Comparison of ENCODE assay signal across 18 cellular contexts in the genomic region with DNA sequence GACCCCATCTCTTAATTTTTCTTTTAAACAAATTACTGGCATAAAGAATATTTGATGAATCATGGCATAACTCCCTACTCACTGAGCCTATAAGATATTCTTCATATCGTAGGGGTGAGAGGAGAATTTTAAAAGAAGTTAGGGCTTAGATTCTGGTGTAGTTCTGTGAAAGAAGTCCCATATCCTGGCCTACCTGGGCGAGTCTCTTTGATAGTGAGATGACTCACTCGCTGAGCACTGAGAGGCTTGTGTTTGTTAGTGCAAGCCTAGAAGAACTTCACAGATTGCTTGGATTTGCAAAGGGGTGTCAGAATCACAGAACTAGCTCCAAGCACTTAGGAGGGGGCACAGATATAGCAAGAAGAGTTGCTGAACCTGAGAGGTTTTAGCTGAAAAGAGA.
DNase-seq lines count a peak whose midpoint lies in the region; ATAC-seq, FAIRE-seq and TF ChIP-seq lines count a peak whose summit lies in the region.
"Had no signal": no experiment of that assay in that cellular context is flagged by ENCODE, and none has a peak within 500 bp of the region (broad histone marks: within the 10 kb centered on the region; RNA-seq: fewer than 3 reads in every experiment).

No MANE protein-coding gene starts in this region.

- H2AK5ac ChIP-seq in IMR-90 (ENCODE audit: low read depth, low read length), result no peak overlapping the region
- H2AK5ac ChIP-seq in H1 (ENCODE audit: low read depth, low read length), result no peak overlapping the region

- TF ChIP-seq EP300 in H1 (IDR thresholded peaks at IDR 0.05; ENCODE audit: borderline replicate concordance in 1 of 2, low read depth in 2 of 2, low read length in 2 of 2), result no peak

- no peak for TF ChIP-seq POLR2A in IMR-90 (IDR thresholded peaks at IDR 0.05; ENCODE audit: low read depth, low read length)
- TF ChIP-seq POLR2A in H1 (IDR thresholded peaks at IDR 0.05; ENCODE audit: control extremely low read depth in 1 of 2, low read depth in 2 of 2, low read length in 2 of 2), result no peak

- H3K4me2 ChIP-seq in IMR-90 (ENCODE audit: low read depth, low read length), result no peak overlapping the region
- no peak overlapping the region for H3K4me2 ChIP-seq in H1 (ENCODE audit: insufficient read depth in 1 of 2, low read depth in 2 of 2, low read length in 2 of 2)
- peak overlapping the region; percentile 49 for H3K4me2 ChIP-seq in keratinocyte (ENCODE audit: control insufficient read depth, extremely low read depth, insufficient read depth, low read depth, low read length)

- TF ChIP-seq CTCF in IMR-90 (conservative IDR thresholded peaks at IDR 0.05; ENCODE audit: low read depth, low read length) (no peak), RWPE2 (IDR thresholded peaks at IDR 0.05; ENCODE audit: poor library complexity, severe bottlenecking) (no peak), H1 (IDR thresholded peaks at IDR 0.05; ENCODE audit: control extremely low read depth in 1 of 3, insufficient read depth in 1 of 3, low read depth in 1 of 3, low read length in 3 of 3) (no peak), keratinocyte (optimal IDR thresholded peaks at IDR 0.05 in 1 of 3, IDR thresholded peaks at IDR 0.05 in 1 of 3, conservative IDR thresholded peaks at IDR 0.05 in 1 of 3; ENCODE audit: extremely low read depth in 1 of 3, insufficient read depth in 2 of 3, low read length in 3 of 3) (no peak)

- H3K56ac ChIP-seq in IMR-90 (ENCODE audit: extremely low read depth, insufficient read depth, low read length) (no peak overlapping the region), H1 (replicated peaks; ENCODE audit: insufficient read length, low read depth, low read length) (no peak overlapping the region)

- WGBS in IMR-90 (ENCODE audit: extremely low coverage in 2 of 2, insufficient read length in 1 of 2), 2 experiments, result no CpG with 5 or more reads among the region's 3 CpGs
- WGBS in H1 (ENCODE audit: extremely low coverage in 1 of 2, insufficient coverage in 1 of 2, insufficient read length in 1 of 2, insufficient replicate concordance in 2 of 2, low coverage in 1 of 2, low lambda C conversion rate in 2 of 2, missing lambda C conversion rate in 1 of 2), 2 experiments, result 82% methylated on average over 3 of the region's 3 CpGs; no CpG with 5 or more reads in 1 of the 2 experiments
- 82% methylated on average over 3 of the region's 3 CpGs for WGBS in right cardiac atrium

- H3K9ac ChIP-seq in IMR-90 (ENCODE audit: low read depth, low read length) (no peak overlapping the region), H1 (replicated peaks in 1 of 4; ENCODE audit: extremely low read depth in 1 of 4, low read depth in 3 of 4, low read length in 3 of 4) (no peak overlapping the region), keratinocyte (ENCODE audit: control insufficient read depth, extremely low read depth, insufficient read depth, low read length) (no peak overlapping the region)

- H3K27me3 ChIP-seq in IMR-90 (ENCODE audit: control insufficient read depth, insufficient read depth, low read length) (no peaks in the 10 kb centered on the region), RWPE2 (ENCODE audit: insufficient read depth, poor library complexity, severe bottlenecking) (no peaks in the 10 kb centered on the region), H1 (replicated peaks in 1 of 4; ENCODE audit: control insufficient read depth in 3 of 4, extremely low read depth in 1 of 4, insufficient read depth in 3 of 4, low read length in 3 of 4) (no peaks in the 10 kb centered on the region), keratinocyte (ENCODE audit: control insufficient read depth, extremely low read depth, insufficient read depth, low read length) (no peaks in the 10 kb centered on the region), right cardiac atrium (ENCODE audit: control insufficient read depth, insufficient read depth) (no peaks in the 10 kb centered on the region)

- peaks cover 2% of the 10 kb centered on the region; the same call in 1 of the 2 replicates for H3K23me2 ChIP-seq in H1 (ENCODE audit: low read depth, low read length)

- no peak overlapping the region for H2BK120ac ChIP-seq in IMR-90 (ENCODE audit: low read depth, low read length)
- no peak overlapping the region for H2BK120ac ChIP-seq in H1 (replicated peaks; ENCODE audit: low read depth, low read length)

- no peaks in the 10 kb centered on the region for H4K20me1 ChIP-seq in IMR-90 (ENCODE audit: insufficient read depth, low read length)
- H4K20me1 ChIP-seq in H1 (replicated peaks in 1 of 2; ENCODE audit: control insufficient read depth in 1 of 2, insufficient read depth in 2 of 2, low read length in 2 of 2), result no peaks in the 10 kb centered on the region
- no peaks in the 10 kb centered on the region for H4K20me1 ChIP-seq in keratinocyte (ENCODE audit: control insufficient read depth, extremely low read depth, insufficient read depth, low read length)

- H3K23ac ChIP-seq in IMR-90 (ENCODE audit: low read depth, low read length) (no peak overlapping the region), H1 (ENCODE audit: insufficient read length) (no peak overlapping the region)

- H2BK5ac ChIP-seq in IMR-90 (ENCODE audit: low read depth, low read length, poor library complexity, severe bottlenecking) (no peak overlapping the region), H1 (ENCODE audit: low read depth, low read length) (no peak overlapping the region)

- dilution Hi-C loops in IMR-90 (cut with HindIII; ENCODE audit: low sequenced_read_pairs, unreplicated experiment), result no loop called here
- dilution Hi-C loops in keratinocyte (cut with MboI; ENCODE audit: extremely low pct_ligation_motif_present, low sequenced_read_pairs), result no loop called here

- H3K27ac ChIP-seq in IMR-90 (ENCODE audit: insufficient read depth, low read length), result no peak overlapping the region
- H3K27ac ChIP-seq in RWPE2 (ENCODE audit: poor library complexity, severe bottlenecking), result peak overlapping the region; percentile 14
- H3K27ac ChIP-seq in H1 (ENCODE audit: low read depth, low read length), result no peak overlapping the region
- H3K27ac ChIP-seq in keratinocyte (ENCODE audit: control insufficient read depth, insufficient read depth, low read length), result peak overlapping the region; percentile 59
- no peak overlapping the region for H3K27ac ChIP-seq in right cardiac atrium (ENCODE audit: low read length)
- H3K27ac ChIP-seq: C4-2B had no signal

- H3K4me3 ChIP-seq in IMR-90 (ENCODE audit: insufficient read depth, low read depth, low read length) (no peak overlapping the region), RWPE2 (ENCODE audit: severe bottlenecking) (no peak overlapping the region), H1 (ENCODE audit: extremely low read depth in 1 of 4, insufficient read depth in 2 of 4, low read depth in 3 of 4, low read length in 4 of 4) (no peak overlapping the region), keratinocyte (ENCODE audit: control insufficient read depth in 2 of 3, extremely low read depth in 1 of 3, insufficient read depth in 2 of 3, low read depth in 1 of 3, low read length in 3 of 3) (peak overlapping the region in 1 of 3 experiments; percentile 1), right cardiac atrium (ENCODE audit: low read length) (no peak overlapping the region)
- H3K4me3 ChIP-seq: GM12878 had no signal

- H3K18ac ChIP-seq in IMR-90 (ENCODE audit: low read depth, low read length) (no peak overlapping the region), H1 (ENCODE audit: extremely low read depth, low read length) (no peak overlapping the region)

- H3K36me3 ChIP-seq in IMR-90 (ENCODE audit: control insufficient read depth, insufficient read depth, low read length) (no peaks in the 10 kb centered on the region), RWPE2 (ENCODE audit: low read depth) (no peaks in the 10 kb centered on the region), H1 (ENCODE audit: control insufficient read depth in 2 of 4, insufficient read depth in 4 of 4, low read length in 3 of 4) (no peaks in the 10 kb centered on the region), keratinocyte (ENCODE audit: control insufficient read depth in 2 of 2, extremely low read depth in 1 of 2, insufficient read depth in 2 of 2, low read length in 2 of 2) (no peaks in the 10 kb centered on the region)

- H3K79me2 ChIP-seq in H1 (ENCODE audit: control insufficient read depth in 1 of 2, insufficient read depth in 2 of 2, low read length in 2 of 2) (no peaks in the 10 kb centered on the region), keratinocyte (ENCODE audit: control insufficient read depth, insufficient read depth, low read length) (no peaks in the 10 kb centered on the region)

- H3K4ac ChIP-seq in IMR-90 (ENCODE audit: low read depth, low read length) (no peak overlapping the region), H1 (replicated peaks; ENCODE audit: insufficient read length, low read depth, low read length) (no peak overlapping the region)

- in situ Hi-C loops in IMR-90 (cut with MboI; ENCODE audit: low sequenced_read_pairs), result no loop called here

- intact Hi-C loops in IMR-90 (cut with micrococcal nuclease), result no loop called here
- intact Hi-C loops in right cardiac atrium (cut with DNase I), result no loop called here

- no peaks in the 10 kb centered on the region for H3K9me1 ChIP-seq in IMR-90 (ENCODE audit: insufficient read depth, low read length)
- H3K9me1 ChIP-seq in keratinocyte (ENCODE audit: control insufficient read depth, extremely low read depth, insufficient read depth, low read length), result no peaks in the 10 kb centered on the region

- FAIRE-seq in H1 (lab: Jason Lieb, UNC), result no peak
- FAIRE-seq in keratinocyte (lab: Jason Lieb, UNC), result peak; percentile 94
- FAIRE-seq: A204.1, GM12878 had no signal

- no peak overlapping the region for H4K5ac ChIP-seq in IMR-90 (ENCODE audit: low read depth, low read length)
- H4K5ac ChIP-seq in H1 (ENCODE audit: insufficient read length, low read depth, low read length), result no peak overlapping the region

- H2BK20ac ChIP-seq in IMR-90 (ENCODE audit: low read depth, low read length), result no peak overlapping the region
- H2BK20ac ChIP-seq in H1 (ENCODE audit: low read length), result no peak overlapping the region

- BruUV-seq in IMR-90 (replicated peaks; lab: Mats Ljungman, UMichigan), result no TSS peak

- POLR2A ChIA-PET in IMR-90 (lab: Charles Lee; ENCODE audit: unreplicated experiment) (no interaction called here), H1 (lab: Charles Lee; ENCODE audit: partially characterized antibody) (no interaction called here)

- CTCF ChIA-PET in IMR-90 (lab: Yijun Ruan, JAX) (no interaction called here), H1 (lab: Charles Lee; ENCODE audit: partially characterized antibody) (no interaction called here)

- no peaks in the 10 kb centered on the region for H3K79me1 ChIP-seq in IMR-90 (ENCODE audit: low read depth in 1 of 2, low read length in 2 of 2)
- H3K79me1 ChIP-seq in H1 (ENCODE audit: low read depth, low read length), result no peaks in the 10 kb centered on the region

- H4K8ac ChIP-seq in IMR-90 (ENCODE audit: low read depth in 2 of 2, low read length in 2 of 2) (no peak overlapping the region), H1 (ENCODE audit: extremely low read depth, insufficient read depth, low read length) (no peak overlapping the region)

- H2BK15ac ChIP-seq in IMR-90 (ENCODE audit: low read depth, low read length) (no peak overlapping the region), H1 (ENCODE audit: low read length) (no peak overlapping the region)

- no peak for ATAC-seq in IMR-90 (ENCODE audit: low read depth)
- peak; percentile 74 for ATAC-seq in RWPE2 (ENCODE audit: low read depth)
- no peak for ATAC-seq in right cardiac atrium
- no peak for ATAC-seq in HG03432 (IDR thresholded peaks at IDR 0.05; ENCODE audit: unreplicated experiment)
- ATAC-seq: GM12878 had no signal

- H2BK12ac ChIP-seq in H1 (ENCODE audit: low read depth, low read length), result no peak overlapping the region

- TF ChIP-seq RAD21 in IMR-90 (IDR thresholded peaks at IDR 0.05; ENCODE audit: low read length), result no peak
- TF ChIP-seq RAD21 in H1 (IDR thresholded peaks at IDR 0.05 in 1 of 2, conservative IDR thresholded peaks at IDR 0.05 in 1 of 2; ENCODE audit: low read depth in 2 of 2, low read length in 2 of 2), result no peak

- DNase-seq in IMR-90 (peak; percentile 27), RWPE2 (ENCODE audit: low spot score) (no peak), H1 (ENCODE audit: low read depth in 1 of 2, low spot score in 2 of 2) (no peak), keratinocyte (ENCODE audit: low read depth, low spot score) (no peak), right cardiac atrium (no peak), SW480 (ENCODE audit: low spot score) (no peak)
- DNase-seq: ACHN; AML-193; CD4-positive, alpha-beta T cell; DMS153; DND-41; EL; GOT3; H9 had no signal

- H2AFZ ChIP-seq in IMR-90 (replicated peaks; ENCODE audit: low read length, poor library complexity) (no peak overlapping the region), H1 (ENCODE audit: low read length) (peak overlapping the region; percentile 82; the same call in 1 of the 2 replicates), keratinocyte (ENCODE audit: control insufficient read depth, low read length) (peak overlapping the region; percentile 2)

- H3K14ac ChIP-seq in IMR-90 (replicated peaks; ENCODE audit: low read depth, low read length) (no peak overlapping the region), H1 (ENCODE audit: insufficient read length) (no peak overlapping the region)

- H2AK9ac ChIP-seq in IMR-90 (replicated peaks; ENCODE audit: low read depth, low read length, poor library complexity), result no peak overlapping the region

- H3K4me1 ChIP-seq in IMR-90 (ENCODE audit: control insufficient read depth, insufficient read depth, low read length) (peaks cover 3% of the 10 kb centered on the region), RWPE2 (ENCODE audit: insufficient read depth, poor library complexity, severe bottlenecking) (peaks cover 38% of the 10 kb centered on the region), H1 (replicated peaks in 1 of 4; ENCODE audit: control insufficient read depth in 3 of 4, insufficient read depth in 4 of 4, low read length in 3 of 4) (no peaks in the 10 kb centered on the region), keratinocyte (ENCODE audit: control insufficient read depth, extremely low read depth, insufficient read depth, low read length) (peaks cover 36% of the 10 kb centered on the region), right cardiac atrium (ENCODE audit: control insufficient read depth, insufficient read depth, low read length) (no peaks in the 10 kb centered on the region)

- H3K9me3 ChIP-seq in IMR-90 (ENCODE audit: control insufficient read depth, insufficient read depth, low read length) (no peaks in the 10 kb centered on the region), RWPE2 (ENCODE audit: severe bottlenecking) (no peaks in the 10 kb centered on the region), H1 (ENCODE audit: insufficient read depth in 2 of 2, low read depth in 1 of 2, low read length in 1 of 2) (no peaks in the 10 kb centered on the region), keratinocyte (ENCODE audit: control insufficient read depth, low read depth, low read length) (no peaks in the 10 kb centered on the region), right cardiac atrium (ENCODE audit: control insufficient read depth, low read length) (no peaks in the 10 kb centered on the region)

- no peak overlapping the region for H4K91ac ChIP-seq in IMR-90 (ENCODE audit: insufficient read depth, low read depth, low read length)
- H4K91ac ChIP-seq in H1 (replicated peaks; ENCODE audit: insufficient read length, low read length), result no peak overlapping the region

Comparison
In these comparisons a context has a peak if more than half of its experiments do, and no peak if none do; other contexts are left out.
1. H3K27ac ChIP-seq: peak in RWPE2 (single experiment) and keratinocyte (single experiment); none in IMR-90 (single experiment), H1 (single experiment) and right cardiac atrium (single experiment).